Comparison of ENCODE assay signal across 16 cellular contexts in the genomic region with DNA sequence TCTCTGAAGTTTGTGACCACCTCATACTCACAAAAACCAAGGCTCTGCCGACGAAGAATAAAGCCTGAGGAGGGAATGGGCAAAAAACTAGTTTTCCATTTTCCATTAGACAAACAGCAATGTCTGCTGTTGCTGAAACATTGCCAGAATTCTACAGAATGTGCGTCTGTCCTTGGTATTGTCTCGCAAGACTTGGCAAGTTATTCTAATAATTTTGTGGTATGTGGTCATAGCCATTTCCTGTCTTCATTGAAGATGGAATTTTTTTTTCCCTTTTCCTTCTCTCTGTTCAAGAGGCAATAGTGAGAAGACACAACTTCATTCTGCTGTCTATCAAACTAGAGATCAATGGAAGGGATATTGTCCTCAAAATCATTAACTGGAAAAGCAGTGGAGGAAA.
DNase-seq lines count a peak whose midpoint lies in the region; FAIRE-seq and TF ChIP-seq lines count a peak whose summit lies in the region.
"Had no signal": no experiment of that assay in that cellular context is flagged by ENCODE, and none has a peak within 500 bp of the region (broad histone marks: within the 10 kb centered on the region; RNA-seq: fewer than 3 reads in every experiment).

No MANE protein-coding gene starts in this region.

- H3K4me3 ChIP-seq in A673 (ENCODE audit: low read depth, low read length, poor library complexity, severe bottlenecking) (no peak overlapping the region), astrocyte (ENCODE audit: insufficient read depth, low read depth, low read length) (no peak overlapping the region), fibroblast of villous mesenchyme (ENCODE audit: low read depth, low read length) (no peak overlapping the region)
- H3K4me3 ChIP-seq: A549, suprapubic skin had no signal

- DNase-seq in A673 (ENCODE audit: low spot score) (peak; percentile 54), HFFc6 (peak; percentile 61), astrocyte (ENCODE audit: low read depth) (peak; percentile 84), fibroblast of villous mesenchyme (ENCODE audit: low read depth) (peak; percentile 69), NCI-H2081 (lab: John Stamatoyannopoulos, UW) (no peak), germinal center (ENCODE audit: low spot score) (no peak)
- no peak for DNase-seq in activated naive CD4-positive, alpha-beta T cell treated with anti-CD3 and anti-CD28 coated beads for 36 hours
- no peak for DNase-seq in activated CD4-positive, alpha-beta T cell treated with anti-CD3 and anti-CD28 coated beads, Interleukin-2, amount 50 U/mL, for 4 hours
- DNase-seq: activated CD4-positive, alpha-beta T cell treated with anti-CD3 and anti-CD28 coated beads, Interleukin-2, amount 10 ng/mL, durations not matched to agents 24 days and 14 days; activated naive CD8-positive, alpha-beta T cell treated with anti-CD3 and anti-CD28 coated beads for 36 hours; NCI-H774; nephron progenitor cell had no signal

- CTCF ChIA-PET in A673 (lab: Charles Lee) = no interaction called here
- CTCF ChIA-PET in activated naive CD4-positive, alpha-beta T cell treated with anti-CD3 and anti-CD28 coated beads for 36 hours (lab: Charles Lee) = no interaction called here

- no peak overlapping the region for H3K4me2 ChIP-seq in astrocyte (ENCODE audit: low read length)
- H3K4me2 ChIP-seq: A549 had no signal

- H2AFZ ChIP-seq in astrocyte (ENCODE audit: low read depth, low read length) = no peak overlapping the region

- BruUV-seq in A673 (replicated peaks; lab: Mats Ljungman, UMichigan) = no TSS peak

- POLR2A ChIA-PET in A673 (lab: Charles Lee; ENCODE audit: low non-redundant PET) = no interaction called here

- no peak overlapping the region for H3K9ac ChIP-seq in astrocyte (ENCODE audit: low read length)

- H3K4me1 ChIP-seq in A673 (ENCODE audit: insufficient read depth, low read length, poor library complexity, severe bottlenecking) (no peaks in the 10 kb centered on the region), astrocyte (ENCODE audit: insufficient read depth, low read length) (no peaks in the 10 kb centered on the region)

- H3K9me3 Mint-ChIP-seq in HFFc6 (no peaks in the 10 kb centered on the region), astrocyte (ENCODE audit: unreplicated experiment) (peaks cover 8% of the 10 kb centered on the region)
- H3K9me3 Mint-ChIP-seq in activated naive CD4-positive, alpha-beta T cell treated with anti-CD3 and anti-CD28 coated beads for 36 hours = no peaks in the 10 kb centered on the region

- H3K79me2 ChIP-seq in astrocyte (ENCODE audit: insufficient read depth, low read length) = no peaks in the 10 kb centered on the region

- peaks cover 2% of the 10 kb centered on the region; the same call in 1 of the 2 replicates for H3K27me3 Mint-ChIP-seq in HFFc6 (ENCODE audit: insufficient read depth)
- no peaks in the 10 kb centered on the region for H3K27me3 Mint-ChIP-seq in astrocyte (ENCODE audit: low read depth, unreplicated experiment)
- H3K27me3 Mint-ChIP-seq in activated naive CD4-positive, alpha-beta T cell treated with anti-CD3 and anti-CD28 coated beads for 36 hours (ENCODE audit: low read depth) = no peaks in the 10 kb centered on the region
- H3K27me3 Mint-ChIP-seq: activated CD4-positive, alpha-beta T cell treated with anti-CD3 and anti-CD28 coated beads, Interleukin-2, amount 10 ng/mL, durations not matched to agents 24 days and 14 days; activated naive CD8-positive, alpha-beta T cell treated with anti-CD3 and anti-CD28 coated beads for 36 hours had no signal

- H3K27me3 ChIP-seq in A673 (replicated peaks; ENCODE audit: insufficient read depth, low read depth, low read length, poor library complexity) (no peaks in the 10 kb centered on the region), astrocyte (ENCODE audit: insufficient read depth, low read length) (no peaks in the 10 kb centered on the region)
- H3K27me3 ChIP-seq: suprapubic skin had no signal

- H3K27ac ChIP-seq in A673 (ENCODE audit: low read depth, low read length, poor library complexity, severe bottlenecking) = no peak overlapping the region
- no peak overlapping the region for H3K27ac ChIP-seq in astrocyte (ENCODE audit: low read depth, low read length)
- H3K27ac ChIP-seq: suprapubic skin had no signal

- H3K4me3 Mint-ChIP-seq in HFFc6 = no peak overlapping the region
- H3K4me3 Mint-ChIP-seq in astrocyte (ENCODE audit: unreplicated experiment) = no peak overlapping the region
- no peak overlapping the region for H3K4me3 Mint-ChIP-seq in activated naive CD4-positive, alpha-beta T cell treated with anti-CD3 and anti-CD28 coated beads for 36 hours
- H3K4me3 Mint-ChIP-seq: activated CD4-positive, alpha-beta T cell treated with anti-CD3 and anti-CD28 coated beads, Interleukin-2, amount 10 ng/mL, durations not matched to agents 24 days and 14 days; activated naive CD8-positive, alpha-beta T cell treated with anti-CD3 and anti-CD28 coated beads for 36 hours; nephron progenitor cell; T-helper 2 cell treated with Interferon-gamma antibody and Interleukin-4, amounts not matched to agents 5 μg/mL and 100 μg/mL, for 36 hours had no signal

- intact Hi-C loops in A673 (cut with micrococcal nuclease; ENCODE audit: unreplicated experiment) = no loop called here
- intact Hi-C loops in activated naive CD4-positive, alpha-beta T cell treated with anti-CD3 and anti-CD28 coated beads for 36 hours (cut with micrococcal nuclease) = no loop called here

- peak; percentile 71 for FAIRE-seq in astrocyte (lab: Jason Lieb, UNC)
- FAIRE-seq: A549, D721Med had no signal

- H3K4me1 Mint-ChIP-seq in HFFc6 (ENCODE audit: low read depth) (peaks cover 22% of the 10 kb centered on the region), astrocyte (ENCODE audit: low read depth, unreplicated experiment) (peaks cover 7% of the 10 kb centered on the region)
- H3K4me1 Mint-ChIP-seq in activated naive CD4-positive, alpha-beta T cell treated with anti-CD3 and anti-CD28 coated beads for 36 hours (ENCODE audit: low read depth) = no peaks in the 10 kb centered on the region
- H3K4me1 Mint-ChIP-seq: activated CD4-positive, alpha-beta T cell treated with anti-CD3 and anti-CD28 coated beads, Interleukin-2, amount 10 ng/mL, durations not matched to agents 24 days and 14 days; activated naive CD8-positive, alpha-beta T cell treated with anti-CD3 and anti-CD28 coated beads for 36 hours; nephron progenitor cell had no signal

- H3K27ac Mint-ChIP-seq in HFFc6 (no peak overlapping the region), astrocyte (ENCODE audit: unreplicated experiment) (peak overlapping the region; percentile 49)
- H3K27ac Mint-ChIP-seq in activated naive CD4-positive, alpha-beta T cell treated with anti-CD3 and anti-CD28 coated beads for 36 hours = no peak overlapping the region
- H3K27ac Mint-ChIP-seq: activated CD4-positive, alpha-beta T cell treated with anti-CD3 and anti-CD28 coated beads, Interleukin-2, amount 10 ng/mL, durations not matched to agents 24 days and 14 days; activated naive CD8-positive, alpha-beta T cell treated with anti-CD3 and anti-CD28 coated beads for 36 hours; nephron progenitor cell; T-helper 2 cell treated with Interferon-gamma antibody and Interleukin-4, amounts not matched to agents 5 μg/mL and 100 μg/mL, for 36 hours had no signal

- TF ChIP-seq CTCF in A673 (conservative IDR thresholded peaks at IDR 0.05; ENCODE audit: low read depth, low read length) (no peak), HFFc6 (IDR thresholded peaks at IDR 0.05) (no peak), astrocyte (IDR thresholded peaks at IDR 0.05; ENCODE audit: insufficient read depth, low read depth, low read length) (no peak), fibroblast of villous mesenchyme (IDR thresholded peaks at IDR 0.05; ENCODE audit: insufficient read depth, low read depth, low read length) (no peak)

- H3K36me3 Mint-ChIP-seq in HFFc6 (ENCODE audit: low read depth) = peaks cover 11% of the 10 kb centered on the region
- H3K36me3 Mint-ChIP-seq in astrocyte (ENCODE audit: low read depth, unreplicated experiment) = no peaks in the 10 kb centered on the region
- H3K36me3 Mint-ChIP-seq in activated naive CD4-positive, alpha-beta T cell treated with anti-CD3 and anti-CD28 coated beads for 36 hours (ENCODE audit: low read depth) = no peaks in the 10 kb centered on the region
- H3K36me3 Mint-ChIP-seq: activated naive CD8-positive, alpha-beta T cell treated with anti-CD3 and anti-CD28 coated beads for 36 hours had no signal

- H3K36me3 ChIP-seq in A673 (ENCODE audit: insufficient read depth, low read length, poor library complexity, severe bottlenecking) (no peaks in the 10 kb centered on the region), astrocyte (ENCODE audit: insufficient read depth, low read length) (no peaks in the 10 kb centered on the region)
- H3K36me3 ChIP-seq: suprapubic skin had no signal

- H4K20me1 ChIP-seq in astrocyte (ENCODE audit: insufficient read depth, low read length) = no peaks in the 10 kb centered on the region

- no peaks in the 10 kb centered on the region for H3K9me3 ChIP-seq in A673 (ENCODE audit: low read depth, low read length, poor library complexity, severe bottlenecking)
- no peaks in the 10 kb centered on the region for H3K9me3 ChIP-seq in astrocyte (ENCODE audit: insufficient read depth, low read depth, low read length)

Comparison
In these comparisons a context has a peak if more than half of its experiments do, and no peak if none do; other contexts are left out.
1. DNase-seq: peak in A673 (single experiment), HFFc6 (single experiment), astrocyte (single experiment) and fibroblast of villous mesenchyme (single experiment); none in NCI-H2081 (0 of 2), activated naive CD4-positive, alpha-beta T cell treated with anti-CD3 and anti-CD28 coated beads for 36 hours (single experiment), activated CD4-positive, alpha-beta T cell treated with anti-CD3 and anti-CD28 coated beads, Interleukin-2, amount 50 U/mL, for 4 hours (0 of 2) and germinal center (single experiment).